Comparison of ENCODE assay signal across 26 cellular contexts in genomic region chr3:119413603-119414280, GRCh38.
DNase-seq lines count a peak whose midpoint lies in the region; ATAC-seq lines count a peak whose summit lies in the region.
"Had no signal": no experiment of that assay in that cellular context is flagged by ENCODE, and none has a peak within 500 bp of the region (broad histone marks: within the 10 kb centered on the region; RNA-seq: fewer than 3 reads in every experiment).

No MANE protein-coding gene starts in this region.

- H3K4me3 Mint-ChIP-seq in stimulated activated effector memory CD8-positive, alpha-beta T cell treated with anti-CD3 and anti-CD28 coated beads, Interleukin-12 subunit alpha, Interleukin-12 subunit beta, amount 100 ng/mL, for 72 hours, result no peak overlapping the region
- H3K4me3 Mint-ChIP-seq: activated CD4-positive, alpha-beta memory T cell treated with anti-CD3 and anti-CD28 coated beads for 36 hours; B cell; central memory CD8-positive, alpha-beta T cell; dendritic cell treated with granulocyte-macrophage colony-stimulating factor and Interleukin-4, amounts not matched to agents 40 ng/mL and 50 ng/mL, for 4 days; memory B cell; nephron progenitor cell; T-helper 1 cell treated with Interleukin-12 subunit alpha and Interleukin-12 subunit beta and Interleukin-4 antibody, amounts not matched to agents 30 μg/mL and 1 μg/mL, for 36 hours had no signal

- DNase-seq in NCI-H82 (lab: John Stamatoyannopoulos, UW) (peak; percentile 17), NCI-H82 treated with DMSO at 0.1 percent for 48 hours (lab: John Stamatoyannopoulos, UW; ENCODE audit: unreplicated experiment) (no peak), RPMI8226 (peak; percentile 17), iPS-NIHi11 (ENCODE audit: low spot score) (peak; percentile 64)
- no peak for DNase-seq in stimulated activated effector memory CD8-positive, alpha-beta T cell treated with anti-CD3 and anti-CD28 coated beads, Interleukin-12 subunit alpha, Interleukin-12 subunit beta, amount 100 ng/mL, for 72 hours (ENCODE audit: low spot score in 2 of 2)
- DNase-seq: activated CD4-positive, alpha-beta memory T cell treated with anti-CD3 and anti-CD28 coated beads for 36 hours; activated naive CD4-positive, alpha-beta T cell; DMS153; foreskin keratinocyte; left cardiac atrium; NCI-H1048; NCI-H187 treated with DMSO at 0.1 percent for 48 hours; NCI-H510A treated with DMSO at 0.1 percent for 48 hours; nephron progenitor cell; NK-92 treated with Interleukin-12 subunit alpha and Interleukin-12 subunit beta, amount 100 ng/mL, for 24 hours; SK-N-SH; stimulated activated naive CD4-positive, alpha-beta T cell had no signal

- peak overlapping the region; percentile 40 for H3K27ac Mint-ChIP-seq in stimulated activated effector memory CD8-positive, alpha-beta T cell treated with anti-CD3 and anti-CD28 coated beads, Interleukin-12 subunit alpha, Interleukin-12 subunit beta, amount 100 ng/mL, for 72 hours
- H3K27ac Mint-ChIP-seq: activated CD4-positive, alpha-beta memory T cell treated with anti-CD3 and anti-CD28 coated beads for 36 hours; B cell; dendritic cell treated with granulocyte-macrophage colony-stimulating factor and Interleukin-4, amounts not matched to agents 40 ng/mL and 50 ng/mL, for 4 days; memory B cell; nephron progenitor cell; T-helper 1 cell treated with Interleukin-12 subunit alpha and Interleukin-12 subunit beta and Interleukin-4 antibody, amounts not matched to agents 30 μg/mL and 1 μg/mL, for 36 hours had no signal

- no peaks in the 10 kb centered on the region for H3K9me3 Mint-ChIP-seq in stimulated activated effector memory CD8-positive, alpha-beta T cell treated with anti-CD3 and anti-CD28 coated beads, Interleukin-12 subunit alpha, Interleukin-12 subunit beta, amount 100 ng/mL, for 72 hours
- H3K9me3 Mint-ChIP-seq: activated CD4-positive, alpha-beta memory T cell treated with anti-CD3 and anti-CD28 coated beads for 36 hours; central memory CD8-positive, alpha-beta T cell; dendritic cell treated with granulocyte-macrophage colony-stimulating factor and Interleukin-4, amounts not matched to agents 40 ng/mL and 50 ng/mL, for 4 days; memory B cell; nephron progenitor cell had no signal

- no peaks in the 10 kb centered on the region for H3K4me1 Mint-ChIP-seq in stimulated activated effector memory CD8-positive, alpha-beta T cell treated with anti-CD3 and anti-CD28 coated beads, Interleukin-12 subunit alpha, Interleukin-12 subunit beta, amount 100 ng/mL, for 72 hours
- H3K4me1 Mint-ChIP-seq: central memory CD8-positive, alpha-beta T cell; nephron progenitor cell had no signal

- H3K36me3 Mint-ChIP-seq in stimulated activated effector memory CD8-positive, alpha-beta T cell treated with anti-CD3 and anti-CD28 coated beads, Interleukin-12 subunit alpha, Interleukin-12 subunit beta, amount 100 ng/mL, for 72 hours, result peaks cover 60% of the 10 kb centered on the region

- ATAC-seq in stimulated activated effector memory CD8-positive, alpha-beta T cell treated with anti-CD3 and anti-CD28 coated beads, Interleukin-12 subunit alpha, Interleukin-12 subunit beta, amount 100 ng/mL, for 72 hours, result no peak
- ATAC-seq in HG02642 (IDR thresholded peaks at IDR 0.05; ENCODE audit: poor library complexity, unreplicated experiment) (no peak), GM21360 (IDR thresholded peaks at IDR 0.05; ENCODE audit: unreplicated experiment) (no peak), GM18868 (IDR thresholded peaks at IDR 0.05; ENCODE audit: unreplicated experiment) (no peak)
- ATAC-seq: activated CD4-positive, CD25-positive, alpha-beta regulatory T cell treated with anti-CD3 and anti-CD28 coated beads, Interleukin-2, amount 50 U/mL, for 24 hours; foreskin keratinocyte; left cardiac atrium had no signal

Comparison
In these comparisons a context has a peak if more than half of its experiments do, and no peak if none do; other contexts are left out.
1. DNase-seq: peak in NCI-H82 (single experiment), RPMI8226 (single experiment) and iPS-NIHi11 (single experiment); none in NCI-H82 treated with DMSO at 0.1 percent for 48 hours (single experiment) and stimulated activated effector memory CD8-positive, alpha-beta T cell treated with anti-CD3 and anti-CD28 coated beads, Interleukin-12 subunit alpha, Interleukin-12 subunit beta, amount 100 ng/mL, for 72 hours (0 of 2).